In the genomic region with DNA sequence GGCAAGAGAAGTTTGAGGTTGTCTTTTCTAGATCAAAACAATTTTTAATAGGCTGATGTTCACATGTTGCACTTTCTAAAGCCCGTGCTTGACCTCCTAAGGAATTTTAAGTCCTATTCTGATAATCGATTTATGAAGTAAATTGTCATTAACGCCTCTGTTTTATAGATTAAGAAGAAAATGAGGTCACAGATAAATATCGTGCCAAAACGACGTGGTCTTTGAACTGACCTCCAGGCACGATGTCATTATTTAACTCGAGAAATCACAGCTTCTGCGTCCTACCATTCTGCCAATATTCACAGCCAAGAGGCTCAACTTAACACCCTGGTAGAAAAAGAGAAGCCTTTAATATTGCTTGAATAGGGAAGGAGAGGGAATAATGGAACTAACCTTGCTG, we compare ENCODE assay signal across 8 cellular contexts. TPM values are rescaled to one million over a fixed set of nuclear protein-coding genes. Genes with fewer than 3 reads are reported as not detected.
A peak's percentile ranks its signal among the peaks of the same experiment; 100 is the strongest.
DNase-seq lines count a peak whose midpoint lies in the region; ATAC-seq and TF ChIP-seq lines count a peak whose summit lies in the region.

No MANE protein-coding gene starts in this region.

- H2AFZ ChIP-seq in GM23338 = peak overlapping the region; percentile 43; the same call in 1 of the 2 replicates

- no peaks in the 10 kb centered on the region for H3K9me3 Mint-ChIP-seq in GM23338

- H3F3A ChIP-seq in GM23338 (replicated peaks; ENCODE audit: low read depth) = peaks cover 4% of the 10 kb centered on the region; the same call in 1 of the 2 replicates

- H3K9me2 ChIP-seq in GM23338 (ENCODE audit: insufficient read depth) = no peaks in the 10 kb centered on the region

- H3K4me1 Mint-ChIP-seq in GM23338 = peaks cover 51% of the 10 kb centered on the region

- H3K79me2 ChIP-seq in GM23338 (replicated peaks; ENCODE audit: insufficient read depth) = peaks cover 25% of the 10 kb centered on the region

- no peak for ATAC-seq in GM23338
- no peak for ATAC-seq in HG02884 (IDR thresholded peaks at IDR 0.05; ENCODE audit: unreplicated experiment)

- peak overlapping the region; percentile 78 for H3K4me2 ChIP-seq in GM23338

- peaks cover 6% of the 10 kb centered on the region; the same call in 1 of the 2 replicates for H3K27me3 ChIP-seq in GM23338 (ENCODE audit: insufficient read depth)

- H4K20me1 ChIP-seq in GM23338 (replicated peaks; ENCODE audit: insufficient read depth) = no peaks in the 10 kb centered on the region

- peaks cover 43% of the 10 kb centered on the region for H3K4me1 ChIP-seq in GM23338 (ENCODE audit: insufficient read depth)

- H3K36me3 ChIP-seq in GM23338 (ENCODE audit: insufficient read depth) = no peaks in the 10 kb centered on the region

- TF ChIP-seq CTCF in GM23338 (conservative IDR thresholded peaks at IDR 0.05; ENCODE audit: low read depth in 2 of 2) (no peak), fibroblast of the aortic adventitia (IDR thresholded peaks at IDR 0.05; ENCODE audit: insufficient read depth, low read length) (no peak)

- H3K27ac Mint-ChIP-seq in GM23338 = peak overlapping the region; percentile 97

- peak overlapping the region; percentile 82 for H3K4me3 Mint-ChIP-seq in GM23338

- DNase-seq in GM23338 (ENCODE audit: low spot score) = no peak
- DNase-seq in SK-MEL-5 (ENCODE audit: low read depth, low spot score) = peak; percentile 19
- DNase-seq in fibroblast of the aortic adventitia (ENCODE audit: low read depth) = no peak
- no peak for DNase-seq in skeletal muscle cell (ENCODE audit: low read depth)
- DNase-seq in NCI-H2081 treated with DMSO at 0.1 percent for 48 hours (lab: John Stamatoyannopoulos, UW) = no peak
- no peak for DNase-seq in inferior parietal cortex (ENCODE audit: extremely low spot score)
- no peak for DNase-seq in AG08395 (ENCODE audit: low spot score)

- H3K27me3 Mint-ChIP-seq in GM23338 (ENCODE audit: insufficient read depth, low read depth, poor library complexity) = peaks cover 9% of the 10 kb centered on the region

- no peaks in the 10 kb centered on the region for H3K36me3 Mint-ChIP-seq in GM23338 (ENCODE audit: low read depth)

- peak overlapping the region; percentile 97 for H3K27ac ChIP-seq in GM23338 (ENCODE audit: low read depth)

- peak overlapping the region; percentile 66 for H3K4me3 ChIP-seq in GM23338
- peak overlapping the region; percentile 82 for H3K4me3 ChIP-seq in fibroblast of the aortic adventitia (ENCODE audit: low read depth, low read length)
- peak overlapping the region; percentile 68 for H3K4me3 ChIP-seq in skeletal muscle cell (ENCODE audit: low read depth, low read length)

- in situ Hi-C loops in SK-MEL-5 (cut with HindIII; ENCODE audit: low pct_unique_long_range_greater_than_20kb, low sequenced_read_pairs) = no loop called here

TF ChIP-seq in GM23338, 12 proteins besides CTCF, POLR2A, EP300 and RAD21:
- TF ChIP-seq NANOG (IDR thresholded peaks at IDR 0.05; ENCODE audit: borderline replicate concordance) (no peak), ZNF114 (CRISPR knock-in tag; IDR thresholded peaks at IDR 0.05) (no peak)

RNA-seq across cellular contexts. Expression of gene EEA1, which starts 0.9 kb away (rescaled TPM):
- 10.0 and 12.5 TPM in 2 replicates for total RNA-seq in GM23338 (2014; rRNA removed; shearing (Covaris generic))
- 25.8 and 41.1 TPM in 2 replicates for polyA plus RNA-seq in GM23338 (2016; fragmentation: Nextera tagmentation; extraction: Ambion mirVana)
- total RNA-seq in SK-MEL-5 (2014; rRNA removed; shearing (Covaris generic)) = 29.0 and 31.5 TPM in 2 replicates
- 9.7 and 15.1 TPM in 2 replicates for polyA plus RNA-seq in SK-MEL-5 (2015; cell fraction: cytosol; rRNA removed)
- 22.3 and 25.4 TPM in 2 replicates for polyA plus RNA-seq in SK-MEL-5 (2015; cell fraction: nucleus; rRNA removed)
- total RNA-seq in fibroblast of the aortic adventitia (ENCODE audit: low replicate concordance) = 30.9 and 42.3 TPM in 2 replicates
